20 cellular contexts compared by ENCODE assay signal in the genomic region with DNA sequence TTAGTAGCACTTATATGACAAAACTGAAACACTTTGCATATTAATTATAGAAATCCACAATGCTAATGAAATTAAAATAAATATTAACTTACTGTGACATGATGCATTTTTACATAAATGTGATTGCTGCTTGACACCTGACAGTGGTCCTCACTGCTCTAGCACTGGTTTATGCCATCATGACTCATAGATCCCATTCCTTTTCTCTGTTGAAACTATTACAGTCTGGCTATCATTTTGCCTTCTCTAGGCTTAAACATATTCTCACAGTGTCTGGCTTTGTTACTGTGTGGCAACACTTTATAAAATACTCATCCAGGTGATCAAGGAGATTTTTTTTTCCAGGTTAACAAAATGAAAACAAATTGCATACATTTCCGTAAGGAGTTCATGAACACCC.
A peak's percentile ranks its signal among the peaks of the same experiment; 100 is the strongest.
DNase-seq lines count a peak whose midpoint lies in the region; ATAC-seq and TF ChIP-seq lines count a peak whose summit lies in the region.
"Had no signal": no experiment of that assay in that cellular context is flagged by ENCODE, and none has a peak within 500 bp of the region (broad histone marks: within the 10 kb centered on the region; RNA-seq: fewer than 3 reads in every experiment).

No MANE protein-coding gene starts in this region.

- no peaks in the 10 kb centered on the region for H3K4me1 ChIP-seq in urinary bladder (ENCODE audit: insufficient read depth)
- H3K4me1 ChIP-seq in GM23338 (ENCODE audit: insufficient read depth) = no peaks in the 10 kb centered on the region
- H3K4me1 ChIP-seq: BLaER1 had no signal

- H3K36me3 Mint-ChIP-seq in GM23338 (ENCODE audit: low read depth) = no peaks in the 10 kb centered on the region
- no peaks in the 10 kb centered on the region for H3K36me3 Mint-ChIP-seq in activated T-helper 2 cell treated with anti-CD3 and anti-CD28 coated beads, Interferon-gamma antibody, Interleukin-2, Interleukin-4, amounts not matched to agents 10 μg/mL and 5 μg/mL and 100 μg/mL, durations not matched to agents 14 hours and 24 hours and 36 hours (ENCODE audit: low read depth)

- H2AFZ ChIP-seq in GM23338 = no peak overlapping the region

- H3K36me3 ChIP-seq in urinary bladder (ENCODE audit: insufficient read depth) (no peaks in the 10 kb centered on the region), GM23338 (ENCODE audit: insufficient read depth) (no peaks in the 10 kb centered on the region)

- no peaks in the 10 kb centered on the region for H3K27me3 Mint-ChIP-seq in GM23338 (ENCODE audit: insufficient read depth, low read depth, poor library complexity)
- no peaks in the 10 kb centered on the region for H3K27me3 Mint-ChIP-seq in activated T-helper 2 cell treated with anti-CD3 and anti-CD28 coated beads, Interferon-gamma antibody, Interleukin-2, Interleukin-4, amounts not matched to agents 10 μg/mL and 5 μg/mL and 100 μg/mL, durations not matched to agents 14 hours and 24 hours and 36 hours (ENCODE audit: low read depth)

- H3K4me3 Mint-ChIP-seq in GM23338 = no peak overlapping the region
- no peak overlapping the region for H3K4me3 Mint-ChIP-seq in activated T-helper 2 cell treated with anti-CD3 and anti-CD28 coated beads, Interferon-gamma antibody, Interleukin-2, Interleukin-4, amounts not matched to agents 10 μg/mL and 5 μg/mL and 100 μg/mL, durations not matched to agents 14 hours and 24 hours and 36 hours (ENCODE audit: low read depth)
- H3K4me3 Mint-ChIP-seq: CD8-positive, alpha-beta T cell; HFFc6 had no signal

- H3K4me2 ChIP-seq in GM23338 = no peak overlapping the region
- H3K4me2 ChIP-seq: BLaER1, KMS-11 had no signal

- peak overlapping the region; percentile 10 for H3K27ac ChIP-seq in urinary bladder (ENCODE audit: low read depth)
- H3K27ac ChIP-seq in GM23338 (ENCODE audit: low read depth) = no peak overlapping the region
- H3K27ac ChIP-seq: 22Rv1, BLaER1, KMS-11 had no signal

- peaks cover 9% of the 10 kb centered on the region for H3K4me1 Mint-ChIP-seq in GM23338
- no peaks in the 10 kb centered on the region for H3K4me1 Mint-ChIP-seq in activated T-helper 2 cell treated with anti-CD3 and anti-CD28 coated beads, Interferon-gamma antibody, Interleukin-2, Interleukin-4, amounts not matched to agents 10 μg/mL and 5 μg/mL and 100 μg/mL, durations not matched to agents 14 hours and 24 hours and 36 hours (ENCODE audit: low read depth)

- H4K20me1 ChIP-seq in GM23338 (replicated peaks; ENCODE audit: insufficient read depth) = no peaks in the 10 kb centered on the region
- H4K20me1 ChIP-seq: BLaER1 had no signal

- H3K4me3 ChIP-seq in urinary bladder (ENCODE audit: low read depth, low read length) = no peak overlapping the region
- H3K4me3 ChIP-seq in GM23338 = no peak overlapping the region
- H3K4me3 ChIP-seq: BLaER1 had no signal

- H3K9me3 Mint-ChIP-seq in GM23338 = no peaks in the 10 kb centered on the region; the same call in 1 of the 3 replicates
- H3K9me3 Mint-ChIP-seq in activated T-helper 2 cell treated with anti-CD3 and anti-CD28 coated beads, Interferon-gamma antibody, Interleukin-2, Interleukin-4, amounts not matched to agents 10 μg/mL and 5 μg/mL and 100 μg/mL, durations not matched to agents 14 hours and 24 hours and 36 hours = no peaks in the 10 kb centered on the region
- H3K9me3 Mint-ChIP-seq: CD8-positive, alpha-beta T cell; HFFc6 had no signal

- 99% methylated on average over 1 of the region's 1 CpG for WGBS in urinary bladder

- H3K27ac Mint-ChIP-seq in GM23338 = no peak overlapping the region
- H3K27ac Mint-ChIP-seq in activated T-helper 2 cell treated with anti-CD3 and anti-CD28 coated beads, Interferon-gamma antibody, Interleukin-2, Interleukin-4, amounts not matched to agents 10 μg/mL and 5 μg/mL and 100 μg/mL, durations not matched to agents 14 hours and 24 hours and 36 hours = no peak overlapping the region
- H3K27ac Mint-ChIP-seq: CD8-positive, alpha-beta T cell; HFFc6 had no signal

- ATAC-seq in GM23338 (no peak), GM18502 (IDR thresholded peaks at IDR 0.05; ENCODE audit: poor library complexity, unreplicated experiment) (no peak)
- ATAC-seq: CD8-positive, alpha-beta T cell; HepG2 had no signal

- no peaks in the 10 kb centered on the region for H3K27me3 ChIP-seq in GM23338 (ENCODE audit: insufficient read depth)
- H3K27me3 ChIP-seq: BLaER1 had no signal

- no peak for TF ChIP-seq CTCF in GM23338 (conservative IDR thresholded peaks at IDR 0.05; ENCODE audit: low read depth in 2 of 2)

- H3K9me2 ChIP-seq in GM23338 (ENCODE audit: insufficient read depth) = no peaks in the 10 kb centered on the region

- DNase-seq in DMS53 (lab: John Stamatoyannopoulos, UW) (peak; percentile 4), DMS53 treated with DMSO at 0.1 percent for 48 hours (lab: John Stamatoyannopoulos, UW; ENCODE audit: unreplicated experiment) (no peak), amniotic epithelial cell (ENCODE audit: low read depth) (peak; percentile 46), fibroblast of peridontal ligament (ENCODE audit: extremely low read depth) (peak; percentile 22), GM23338 (ENCODE audit: low spot score) (no peak)
- DNase-seq in activated T-helper 2 cell treated with anti-CD3 and anti-CD28 coated beads, Interferon-gamma antibody, Interleukin-2, Interleukin-4, amounts not matched to agents 10 μg/mL and 5 μg/mL and 100 μg/mL, durations not matched to agents 14 hours and 24 hours and 36 hours (ENCODE audit: low spot score) = no peak
- DNase-seq: CD8-positive, alpha-beta T cell; DND-41; GF-D8; HFFc6; NCI-H187 treated with DMSO at 0.1 percent for 48 hours; NCI-H446; NCI-H69; SHP77 treated with DMSO at 0.1 percent for 48 hours had no signal

- intact Hi-C loops in activated T-helper 2 cell treated with anti-CD3 and anti-CD28 coated beads, Interferon-gamma antibody, Interleukin-2, Interleukin-4, amounts not matched to agents 10 μg/mL and 5 μg/mL and 100 μg/mL, durations not matched to agents 14 hours and 24 hours and 36 hours (cut with micrococcal nuclease) = no loop called here

- no peaks in the 10 kb centered on the region for H3F3A ChIP-seq in GM23338 (replicated peaks; ENCODE audit: low read depth)

- H3K79me2 ChIP-seq in GM23338 (replicated peaks; ENCODE audit: insufficient read depth) = no peaks in the 10 kb centered on the region

TF ChIP-seq in GM23338, 12 proteins besides CTCF, POLR2A, EP300 and RAD21 (continues in another document):
- TF ChIP-seq, protein P1, sequence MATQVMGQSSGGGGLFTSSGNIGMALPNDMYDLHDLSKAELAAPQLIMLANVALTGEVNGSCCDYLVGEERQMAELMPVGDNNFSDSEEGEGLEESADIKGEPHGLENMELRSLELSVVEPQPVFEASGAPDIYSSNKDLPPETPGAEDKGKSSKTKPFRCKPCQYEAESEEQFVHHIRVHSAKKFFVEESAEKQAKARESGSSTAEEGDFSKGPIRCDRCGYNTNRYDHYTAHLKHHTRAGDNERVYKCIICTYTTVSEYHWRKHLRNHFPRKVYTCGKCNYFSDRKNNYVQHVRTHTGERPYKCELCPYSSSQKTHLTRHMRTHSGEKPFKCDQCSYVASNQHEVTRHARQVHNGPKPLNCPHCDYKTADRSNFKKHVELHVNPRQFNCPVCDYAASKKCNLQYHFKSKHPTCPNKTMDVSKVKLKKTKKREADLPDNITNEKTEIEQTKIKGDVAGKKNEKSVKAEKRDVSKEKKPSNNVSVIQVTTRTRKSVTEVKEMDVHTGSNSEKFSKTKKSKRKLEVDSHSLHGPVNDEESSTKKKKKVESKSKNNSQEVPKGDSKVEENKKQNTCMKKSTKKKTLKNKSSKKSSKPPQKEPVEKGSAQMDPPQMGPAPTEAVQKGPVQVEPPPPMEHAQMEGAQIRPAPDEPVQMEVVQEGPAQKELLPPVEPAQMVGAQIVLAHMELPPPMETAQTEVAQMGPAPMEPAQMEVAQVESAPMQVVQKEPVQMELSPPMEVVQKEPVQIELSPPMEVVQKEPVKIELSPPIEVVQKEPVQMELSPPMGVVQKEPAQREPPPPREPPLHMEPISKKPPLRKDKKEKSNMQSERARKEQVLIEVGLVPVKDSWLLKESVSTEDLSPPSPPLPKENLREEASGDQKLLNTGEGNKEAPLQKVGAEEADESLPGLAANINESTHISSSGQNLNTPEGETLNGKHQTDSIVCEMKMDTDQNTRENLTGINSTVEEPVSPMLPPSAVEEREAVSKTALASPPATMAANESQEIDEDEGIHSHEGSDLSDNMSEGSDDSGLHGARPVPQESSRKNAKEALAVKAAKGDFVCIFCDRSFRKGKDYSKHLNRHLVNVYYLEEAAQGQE (IDR thresholded peaks at IDR 0.05; ENCODE audit: unreplicated experiment) = no peak
- TF ChIP-seq, protein P2, sequence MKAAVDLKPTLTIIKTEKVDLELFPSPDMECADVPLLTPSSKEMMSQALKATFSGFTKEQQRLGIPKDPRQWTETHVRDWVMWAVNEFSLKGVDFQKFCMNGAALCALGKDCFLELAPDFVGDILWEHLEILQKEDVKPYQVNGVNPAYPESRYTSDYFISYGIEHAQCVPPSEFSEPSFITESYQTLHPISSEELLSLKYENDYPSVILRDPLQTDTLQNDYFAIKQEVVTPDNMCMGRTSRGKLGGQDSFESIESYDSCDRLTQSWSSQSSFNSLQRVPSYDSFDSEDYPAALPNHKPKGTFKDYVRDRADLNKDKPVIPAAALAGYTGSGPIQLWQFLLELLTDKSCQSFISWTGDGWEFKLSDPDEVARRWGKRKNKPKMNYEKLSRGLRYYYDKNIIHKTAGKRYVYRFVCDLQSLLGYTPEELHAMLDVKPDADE (IDR thresholded peaks at IDR 0.05) = no peak
- no peak for TF ChIP-seq EZH2phosphoT487 (IDR thresholded peaks at IDR 0.05; ENCODE audit: unreplicated experiment)
- TF ChIP-seq ZNF331 (CRISPR knock-in tag; IDR thresholded peaks at IDR 0.05; ENCODE audit: low read depth) = no peak
- no peak for TF ChIP-seq JUNB (IDR thresholded peaks at IDR 0.05; ENCODE audit: unreplicated experiment)
- TF ChIP-seq CREB1 (CRISPR knock-in tag; IDR thresholded peaks at IDR 0.05; ENCODE audit: low read depth) = no peak

Comparison
In these comparisons a context has a peak if more than half of its experiments do, and no peak if none do; other contexts are left out.
1. DNase-seq: peak in DMS53 (single experiment), amniotic epithelial cell (single experiment) and fibroblast of peridontal ligament (single experiment); none in DMS53 treated with DMSO at 0.1 percent for 48 hours (single experiment), GM23338 (single experiment) and activated T-helper 2 cell treated with anti-CD3 and anti-CD28 coated beads, Interferon-gamma antibody, Interleukin-2, Interleukin-4, amounts not matched to agents 10 μg/mL and 5 μg/mL and 100 μg/mL, durations not matched to agents 14 hours and 24 hours and 36 hours (single experiment).